ENCODE assay signal across 8 cellular contexts in the genomic region with DNA sequence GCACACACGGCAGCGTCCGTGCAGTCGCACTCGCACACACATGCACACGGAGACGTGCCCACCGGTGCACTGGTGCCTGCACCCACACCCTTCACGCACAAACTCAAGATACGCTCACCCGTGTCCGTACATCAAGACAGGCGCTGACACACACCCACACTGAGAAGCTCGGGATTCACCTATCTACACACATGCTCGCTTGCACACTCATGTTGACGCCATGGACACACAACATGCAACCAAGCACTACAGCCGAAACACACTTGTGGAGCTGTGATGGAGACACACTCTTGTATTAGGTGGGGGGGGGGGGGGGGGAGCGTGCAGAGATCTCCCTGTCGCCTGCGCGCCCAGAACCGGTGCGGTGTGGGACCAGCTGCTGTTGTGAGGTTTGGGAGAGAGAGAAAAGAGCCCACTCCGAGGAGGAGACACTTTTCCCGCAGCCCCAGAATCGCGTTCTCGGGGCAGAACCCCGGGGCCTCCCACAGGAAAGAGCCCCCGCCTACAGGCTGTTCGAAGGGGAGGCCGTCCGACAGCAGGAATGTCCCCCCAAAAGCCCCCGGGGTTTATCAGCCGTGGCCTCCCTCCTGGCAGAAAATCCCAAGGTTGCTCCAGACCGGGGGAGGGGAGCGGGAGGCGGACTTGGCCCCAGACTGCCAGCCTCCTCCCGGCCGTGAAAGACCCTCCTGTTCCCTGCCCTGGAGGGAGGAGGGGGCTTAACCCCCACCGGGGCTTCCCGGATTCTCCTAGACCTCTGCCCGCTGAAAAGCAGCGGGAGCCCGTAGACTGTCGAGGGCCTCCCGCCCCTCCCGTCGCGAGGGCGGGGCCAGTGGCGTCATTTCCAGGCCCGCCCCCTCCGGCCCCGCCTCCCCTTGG. TPM values are rescaled to one million over a fixed set of nuclear protein-coding genes. Genes with fewer than 3 reads are reported as not detected.
DNase-seq lines count a peak whose midpoint lies in the region; ATAC-seq and TF ChIP-seq lines count a peak whose summit lies in the region.

No MANE protein-coding gene starts in this region.

- no peak for TF ChIP-seq CTCF in BJ (IDR thresholded peaks at IDR 0.05; ENCODE audit: insufficient read depth, low read depth, low read length)
- TF ChIP-seq CTCF in stomach (IDR thresholded peaks at IDR 0.05) = no peak

- peak overlapping the region; percentile 91 for H2AFZ ChIP-seq in neuron (ENCODE audit: low read depth, low read length)

- H3K36me3 ChIP-seq in BJ (ENCODE audit: control insufficient read depth, insufficient read depth, low read length) = peaks cover 11% of the 10 kb centered on the region
- peaks cover 17% of the 10 kb centered on the region for H3K36me3 ChIP-seq in HUES48 (ENCODE audit: control insufficient read depth, insufficient read depth, low read length)
- peaks cover 34% of the 10 kb centered on the region for H3K36me3 ChIP-seq in SJSA1
- peaks cover 6% of the 10 kb centered on the region for H3K36me3 ChIP-seq in neuron (ENCODE audit: insufficient read depth, low read length)
- peaks cover 0 to 25% (median 22%) of the 10 kb centered on the region in 4 donors for H3K36me3 ChIP-seq in stomach

- 0 to 1% (median 0%) methylated on average over 29 to 55 of the region's 55 CpGs for WGBS in stomach, 5 donors

- H3K4me1 ChIP-seq in HUES48 (ENCODE audit: control insufficient read depth, insufficient read depth, low read length) = peaks cover 20% of the 10 kb centered on the region
- H3K4me1 ChIP-seq in SJSA1 (replicated peaks) = peaks cover 35% of the 10 kb centered on the region
- H3K4me1 ChIP-seq in neuron (ENCODE audit: insufficient read depth, low read length) = peaks cover 24% of the 10 kb centered on the region
- H3K4me1 ChIP-seq in stomach = peaks cover 33 to 59% (median 52%) of the 10 kb centered on the region in 4 donors

- H3K27ac ChIP-seq in HUES48 (ENCODE audit: low read depth, low read length) (peak overlapping the region; percentile 75), SJSA1 (peak overlapping the region; percentile 96), stomach (peak overlapping the region; percentile 96 to 99 (median 98))

- ATAC-seq in GM19324 (IDR thresholded peaks at IDR 0.05; ENCODE audit: low FRiP score, unreplicated experiment) = peak; percentile 30

- no peaks in the 10 kb centered on the region for H3K9me3 ChIP-seq in HUES48 (ENCODE audit: control insufficient read depth, insufficient read depth, low read length)
- H3K9me3 ChIP-seq in SJSA1 (replicated peaks) = no peaks in the 10 kb centered on the region; the same call in 1 of the 2 replicates
- no peaks in the 10 kb centered on the region for H3K9me3 ChIP-seq in neuron (ENCODE audit: low read length)
- H3K9me3 ChIP-seq in stomach = no peaks in the 10 kb centered on the region

- TF ChIP-seq POLR2A in stomach (IDR thresholded peaks at IDR 0.05) = peak in 1 of 4 donors; percentile 18

- DNase-seq in BJ (ENCODE audit: low read depth) = no peak
- peak; percentile 88 to 91 for DNase-seq in SJSA1 (ENCODE audit: low read depth in 1 of 2, low spot score in 2 of 2)
- DNase-seq in activated naive CD4-positive, alpha-beta T cell (lab: John Stamatoyannopoulos, UW) = peak; percentile 68 to 89 (median 80)
- peak; percentile 74 for DNase-seq in foreskin melanocyte
- peak; percentile 92 for DNase-seq in stomach

- H3K9ac ChIP-seq in HUES48 (ENCODE audit: low read depth, low read length) = peak overlapping the region; percentile 29; the same call in 1 of the 2 replicates

- POLR2A ChIA-PET in BJ (lab: Charles Lee) = interaction anchor here (0.6 to 0.7 kb wide), 3 partner anchors 21 to 189 kb away, joined by 3 read pairs; no protein-coding TSS in a partner anchor

- intact Hi-C loops in stomach (cut with DNase I; ENCODE audit: low total_unique reads) = no loop called here

- H3K4me3 ChIP-seq in BJ (ENCODE audit: low read depth, low read length) (peak overlapping the region; percentile 79), HUES48 (ENCODE audit: low read depth, low read length) (peak overlapping the region; percentile 84), SJSA1 (peak overlapping the region; percentile 62), neuron (ENCODE audit: low read length) (peak overlapping the region; percentile 54), stomach (peak overlapping the region; percentile 58 to 68 (median 62))

- CTCF ChIA-PET in BJ (lab: Yijun Ruan, JAX) = interaction anchor here (0.6 to 15.2 kb wide), 17 partner anchors 8 to 228 kb away, joined by 3 to 222 read pairs (median 9); partner anchors contain the start of genes ELOVL3 and FBXL15

- peak; percentile 46 for TF ChIP-seq EP300 in stomach (IDR thresholded peaks at IDR 0.05)

- H3K27me3 ChIP-seq in BJ (ENCODE audit: control insufficient read depth, insufficient read depth, low read length) = no peaks in the 10 kb centered on the region
- H3K27me3 ChIP-seq in HUES48 (ENCODE audit: control insufficient read depth, insufficient read depth, low read length) = peaks cover 29% of the 10 kb centered on the region
- no peaks in the 10 kb centered on the region; the same call in 1 of the 2 replicates for H3K27me3 ChIP-seq in SJSA1 (replicated peaks)
- H3K27me3 ChIP-seq in neuron (ENCODE audit: insufficient read depth, low read length) = no peaks in the 10 kb centered on the region
- H3K27me3 ChIP-seq in stomach = no peaks in the 10 kb centered on the region

RNA-seq across cellular contexts. Expression of gene NFKB2, which starts 0.5 kb away (rescaled TPM):
- polyA plus RNA-seq in BJ (2011; rRNA removed) (17.8 and 31.3 TPM in 2 replicates), stomach (10 to 100 TPM; 19.2 to 25.6 (median 20.0) TPM)
- 14.1 and 14.5 TPM in 2 replicates for polyA minus RNA-seq in BJ (2011; rRNA and poly(A)+ RNA removed)
- total RNA-seq in SJSA1 (2014; rRNA removed; shearing (Covaris generic)) = 28.8 and 37.2 TPM in 2 replicates
- 10 to 100 TPM in 4 of 5 donors, 1 to 10 TPM in 1; 9.7 to 84.0 (median 26.7) TPM for total RNA-seq in stomach

RNA-seq across cellular contexts. Expression of gene PSD, which starts 23.5 kb away (rescaled TPM):
- polyA plus RNA-seq in BJ (2011; rRNA removed) (1.2 and 1.8 TPM in 2 replicates), stomach (10 to 100 TPM in 1 of 3 donors, 1 to 10 TPM in 2; 2.2 to 10.4 (median 2.3) TPM)
- polyA minus RNA-seq in BJ (2011; rRNA and poly(A)+ RNA removed) = 0.81 and 0.98 TPM in 2 replicates
- total RNA-seq in SJSA1 (2014; rRNA removed; shearing (Covaris generic)) = 0.08 TPM in 1 of 2 replicates, not detected in the other
- total RNA-seq in stomach = 10 to 100 TPM; 24.5 to 74.7 (median 24.6) TPM

RNA-seq across cellular contexts. Expression of gene FBXL15, which starts 25.6 kb away (rescaled TPM):
- 3.5 and 7.5 TPM in 2 replicates for polyA plus RNA-seq in BJ (2011; rRNA removed)
- polyA minus RNA-seq in BJ (2011; rRNA and poly(A)+ RNA removed) = 0.77 and 1.2 TPM in 2 replicates
- 11.0 and 40.1 TPM in 2 replicates for total RNA-seq in SJSA1 (2014; rRNA removed; shearing (Covaris generic))
- total RNA-seq in stomach = 100 to 1,000 TPM in 1 of 5 donors, 10 to 100 TPM in 2, 1 to 10 TPM in 2; 3.5 to 315 (median 15.6) TPM
- polyA plus RNA-seq in stomach = 10 to 100 TPM; 19.2 to 21.4 (median 20.4) TPM

RNA-seq across cellular contexts. Expression of gene CUEDC2, which starts 37.3 kb away (rescaled TPM):
- polyA plus RNA-seq in BJ (2011; rRNA removed) (51.2 and 74.4 TPM in 2 replicates), stomach (10 to 100 TPM; 48.6 to 59.2 (median 49.2) TPM)
- polyA minus RNA-seq in BJ (2011; rRNA and poly(A)+ RNA removed) = 22.3 and 31.1 TPM in 2 replicates
- total RNA-seq in SJSA1 (2014; rRNA removed; shearing (Covaris generic)) = 50.7 and 57.9 TPM in 2 replicates
- 100 to 1,000 TPM in 1 of 5 donors, 10 to 100 TPM in 4; 15.9 to 145 (median 31.8) TPM for total RNA-seq in stomach

RNA-seq across cellular contexts. Expression of gene C10orf95, which starts 56.3 kb away (rescaled TPM):
- polyA plus RNA-seq in BJ (2011; rRNA removed) (not detected in 2 replicates), stomach (under 1 TPM; 0.46 to 0.62 (median 0.53) TPM)
- polyA minus RNA-seq in BJ (2011; rRNA and poly(A)+ RNA removed) = not detected in 2 replicates
- not detected in 2 replicates for total RNA-seq in SJSA1 (2014; rRNA removed; shearing (Covaris generic))
- total RNA-seq in stomach = 1 to 10 TPM in 1 of 5 donors, not detected in 4; 8.0 TPM

Comparison
In these comparisons a context has a peak if more than half of its experiments do, and no peak if none do; other contexts are left out.
1. RNA of gene PSD, which starts 23.5 kb away (total RNA-seq): 24.5 to 74.7 TPM in stomach; 0.08 TPM in SJSA1; every median in the first group is over 10 times any median in the second.
2. Peak in every context shown above with its lines, with median percentiles within 50 percentile points of each other: H3K4me3 ChIP-seq and H3K27ac ChIP-seq.